In the genomic region with DNA sequence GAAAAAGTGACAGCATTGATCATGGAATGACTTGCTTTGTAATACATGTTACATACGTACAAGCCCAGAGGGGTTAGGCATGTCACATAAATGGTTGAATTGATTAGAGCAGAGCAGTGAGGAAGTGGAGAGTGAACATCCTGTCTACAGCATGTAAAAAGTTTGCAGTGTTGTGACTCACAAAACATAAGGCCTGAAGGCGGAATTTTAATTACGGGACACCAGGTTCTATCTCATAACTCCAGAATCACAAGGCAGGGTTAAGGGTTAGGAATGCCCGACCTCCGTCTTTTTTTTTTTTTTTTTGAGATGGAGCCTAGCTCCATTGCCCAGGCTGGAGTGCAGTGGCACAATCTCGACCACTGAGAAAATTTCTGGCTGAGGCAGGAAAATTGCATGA, we compare ENCODE assay signal across 36 cellular contexts.
"Had no signal": no experiment of that assay in that cellular context is flagged by ENCODE, and none has a peak within 500 bp of the region (broad histone marks: within the 10 kb centered on the region; RNA-seq: fewer than 3 reads in every experiment).

No MANE protein-coding gene starts in this region.

- H3K27me3 ChIP-seq: MG63 had no signal

- DNase-seq: Karpas-422, Kasumi-1, MG63, MM.1S, MV-4-11, NCI-H1048, NCI-H1092, NCI-H1092 treated with DMSO at 0.1 percent for 48 hours, NCI-H1105, NCI-H1105 treated with DMSO at 0.1 percent for 48 hours, NCI-H1417, NCI-H1417 treated with DMSO at 0.1 percent for 48 hours, NCI-H1436, NCI-H1436 treated with DMSO at 0.1 percent for 48 hours, NCI-H146, NCI-H1694, NCI-H1694 treated with DMSO at 0.1 percent for 48 hours, NCI-H187, NCI-H187 treated with DMSO at 0.1 percent for 48 hours, NCI-H1930, NCI-H2029, NCI-H2029 treated with DMSO at 0.1 percent for 48 hours, NCI-H2081, NCI-H2081 treated with DMSO at 0.1 percent for 48 hours, NCI-H2107, NCI-H2171, NCI-H2171 treated with DMSO at 0.1 percent for 48 hours, NCI-H2227 treated with DMSO at 0.1 percent for 48 hours, NCI-H226, NCI-H345, NCI-H446, NCI-H446 treated with DMSO at 0.1 percent for 48 hours, NCI-H510A, NCI-H510A treated with DMSO at 0.1 percent for 48 hours, NCI-H524, NCI-H524 treated with DMSO at 0.1 percent for 48 hours had no signal

- H3K9me3 ChIP-seq: MG63 had no signal

- H3K4me3 ChIP-seq: MG63 had no signal

- H3K36me3 ChIP-seq: MG63 had no signal
